ENCODE assay signal across 19 cellular contexts in genomic region chr11:74473382-74474201, GRCh38. TPM values are rescaled to one million over a fixed set of nuclear protein-coding genes. Genes with fewer than 3 reads are reported as not detected.
DNase-seq lines count a peak whose midpoint lies in the region; ATAC-seq, FAIRE-seq and TF ChIP-seq lines count a peak whose summit lies in the region.
"Had no signal": no experiment of that assay in that cellular context is flagged by ENCODE, and none has a peak within 500 bp of the region (broad histone marks: within the 10 kb centered on the region; RNA-seq: fewer than 3 reads in every experiment).

No MANE protein-coding gene starts in this region.

- H3K4me1 ChIP-seq in lung (ENCODE audit: control insufficient read depth in 2 of 2, insufficient read depth in 2 of 2, low read length in 2 of 2) (no peaks in the 10 kb centered on the region), SJCRH30 (no peaks in the 10 kb centered on the region)

- H3K27me3 ChIP-seq in lung (ENCODE audit: control insufficient read depth, insufficient read depth), result no peaks in the 10 kb centered on the region
- no peaks in the 10 kb centered on the region for H3K27me3 ChIP-seq in SJCRH30
- H3K27me3 ChIP-seq: MG63 had no signal

- no peak for TF ChIP-seq CTCF in CD14-positive monocyte (IDR thresholded peaks at IDR 0.05)
- TF ChIP-seq CTCF in lung (IDR thresholded peaks at IDR 0.05; ENCODE audit: control extremely low read depth, extremely low read depth), result no peak

- H3K9me3 Mint-ChIP-seq in CD14-positive monocyte, result peaks cover 0 to 5% (median 3%) of the 10 kb centered on the region in 7 donors
- H3K9me3 Mint-ChIP-seq in dendritic cell treated with granulocyte-macrophage colony-stimulating factor and Interleukin-4, amounts not matched to agents 40 ng/mL and 50 ng/mL, for 4 days, result no peaks in the 10 kb centered on the region
- H3K9me3 Mint-ChIP-seq: CD8-positive, alpha-beta memory T cell; HFFc6 had no signal

- H3K9me3 ChIP-seq in lung (ENCODE audit: control insufficient read depth in 2 of 2, insufficient read depth in 1 of 2, low read length in 1 of 2), result no peaks in the 10 kb centered on the region
- no peaks in the 10 kb centered on the region; the same call in 1 of the 2 replicates for H3K9me3 ChIP-seq in SJCRH30 (replicated peaks)
- H3K9me3 ChIP-seq: MG63 had no signal

- H3K27me3 Mint-ChIP-seq in CD14-positive monocyte (ENCODE audit: low read depth in 3 of 3), result peaks cover 0 to 6% (median 0%) of the 10 kb centered on the region in 3 donors
- H3K27me3 Mint-ChIP-seq in dendritic cell treated with granulocyte-macrophage colony-stimulating factor and Interleukin-4, amounts not matched to agents 40 ng/mL and 50 ng/mL, for 4 days, result no peaks in the 10 kb centered on the region

- DNase-seq in CD14-positive monocyte (ENCODE audit: low spot score), result no peak
- no peak for DNase-seq in GM12891 (ENCODE audit: insufficient read length, low spot score)
- no peak for DNase-seq in lung (ENCODE audit: low spot score)
- DNase-seq in SJCRH30, result no peak
- DNase-seq in frontal cortex (ENCODE audit: low spot score in 2 of 2), result no peak
- no peak for DNase-seq in kidney glomerular epithelial cell (lab: John Stamatoyannopoulos, UW)
- DNase-seq: CD8-positive, alpha-beta memory T cell; GF-D8; HFFc6; MG63; NCI-H1417 treated with DMSO at 0.1 percent for 48 hours; NCI-H2029 treated with DMSO at 0.1 percent for 48 hours; NCI-H510A had no signal

- 68 to 73% methylated on average over 10 of the region's 10 CpGs for WGBS in lung, 2 donors

- H3K4me3 ChIP-seq in lung (no peak overlapping the region), SJCRH30 (no peak overlapping the region)
- H3K4me3 ChIP-seq: MG63 had no signal

- no peak for TF ChIP-seq POLR2A in GM12891 (IDR thresholded peaks at IDR 0.05; ENCODE audit: low read depth, low read length)

- no peak for FAIRE-seq in GM12891 (lab: Jason Lieb, UNC)
- FAIRE-seq in frontal cortex (lab: Jason Lieb, UNC), result no peak

- intact Hi-C loops in CD14-positive monocyte (cut with micrococcal nuclease), result no loop called here
- intact Hi-C loops in dendritic cell treated with granulocyte-macrophage colony-stimulating factor and Interleukin-4, amounts not matched to agents 40 ng/mL and 50 ng/mL, for 4 days (cut with micrococcal nuclease), result no loop called here

- H3K36me3 ChIP-seq in lung (ENCODE audit: control insufficient read depth in 2 of 2, insufficient read depth in 2 of 2, low read length in 2 of 2) (no peaks in the 10 kb centered on the region), SJCRH30 (no peaks in the 10 kb centered on the region)
- H3K36me3 ChIP-seq: MG63 had no signal

- ATAC-seq in lung (ENCODE audit: insufficient read depth, low FRiP score) (peak; percentile 77), GM19463 (IDR thresholded peaks at IDR 0.05; ENCODE audit: unreplicated experiment) (no peak)

- H3K4me3 Mint-ChIP-seq in CD14-positive monocyte, result peak overlapping the region in 1 of 2 donors; percentile 39
- no peak overlapping the region for H3K4me3 Mint-ChIP-seq in dendritic cell treated with granulocyte-macrophage colony-stimulating factor and Interleukin-4, amounts not matched to agents 40 ng/mL and 50 ng/mL, for 4 days
- H3K4me3 Mint-ChIP-seq: B cell; CD8-positive, alpha-beta memory T cell; HFFc6 had no signal

- no peak overlapping the region for H3K27ac ChIP-seq in lung (ENCODE audit: low read depth in 1 of 2, low read length in 1 of 2)
- no peak overlapping the region for H3K27ac ChIP-seq in SJCRH30

- H3K27ac Mint-ChIP-seq in CD14-positive monocyte, result peak overlapping the region; percentile 66 to 88 (median 80)
- peak overlapping the region; percentile 42 for H3K27ac Mint-ChIP-seq in dendritic cell treated with granulocyte-macrophage colony-stimulating factor and Interleukin-4, amounts not matched to agents 40 ng/mL and 50 ng/mL, for 4 days
- H3K27ac Mint-ChIP-seq: B cell; CD8-positive, alpha-beta memory T cell; HFFc6 had no signal

- H3K4me1 Mint-ChIP-seq in CD14-positive monocyte, result peaks cover 52% of the 10 kb centered on the region
- H3K4me1 Mint-ChIP-seq in dendritic cell treated with granulocyte-macrophage colony-stimulating factor and Interleukin-4, amounts not matched to agents 40 ng/mL and 50 ng/mL, for 4 days (ENCODE audit: low read depth), result peaks cover 56% of the 10 kb centered on the region
- H3K4me1 Mint-ChIP-seq: B cell; CD8-positive, alpha-beta memory T cell had no signal

- no peaks in the 10 kb centered on the region for H3K36me3 Mint-ChIP-seq in CD14-positive monocyte
- H3K36me3 Mint-ChIP-seq in dendritic cell treated with granulocyte-macrophage colony-stimulating factor and Interleukin-4, amounts not matched to agents 40 ng/mL and 50 ng/mL, for 4 days (ENCODE audit: low read depth), result no peaks in the 10 kb centered on the region
- H3K36me3 Mint-ChIP-seq: CD8-positive, alpha-beta memory T cell had no signal

TF ChIP-seq in GM12891, 5 proteins besides CTCF, POLR2A, EP300 and RAD21:
- no peak for TF ChIP-seq PAX5 (IDR thresholded peaks at IDR 0.05; ENCODE audit: insufficient read depth, low read length, severe bottlenecking)
- TF ChIP-seq POLR2AphosphoS5 (IDR thresholded peaks at IDR 0.05; ENCODE audit: low read depth, low read length), result no peak
- peak; percentile 41; the same call in 1 of the 2 replicates for TF ChIP-seq SPI1 (IDR thresholded peaks at IDR 0.05; ENCODE audit: low read depth, low read length)
- no peak for TF ChIP-seq POU2F2 (IDR thresholded peaks at IDR 0.05; ENCODE audit: low read depth, low read length)

RNA-seq across cellular contexts. Expression of gene KCNE3, which starts 6.2 kb away (rescaled TPM):
- polyA plus RNA-seq in CD14-positive monocyte (10 to 100 TPM; 29.9 to 41.0 TPM), lung (10 to 100 TPM; 13.8 to 19.8 TPM)
- not detected for polyA plus RNA-seq in GM12891 (2012; ENCODE audit: low read depth, missing spikeins)
- total RNA-seq in lung (10 to 100 TPM; 10.8 to 14.9 TPM), frontal cortex (1.2 TPM)
- total RNA-seq in SJCRH30 (2014; rRNA removed; shearing (Covaris generic)), result not detected in 2 replicates
- total RNA-seq: B cell, H4, OCI-LY7, SK-MEL-5 had no signal
- polyA plus RNA-seq: CD8-positive, alpha-beta memory T cell had no signal

RNA-seq across cellular contexts. Expression of gene LIPT2, which starts 19.9 kb away (rescaled TPM):
- polyA plus RNA-seq in CD14-positive monocyte (1 to 10 TPM; 4.4 to 5.1 TPM), lung (1 to 10 TPM; 2.0 to 3.7 TPM)
- 2.2 TPM for polyA plus RNA-seq in GM12891 (2012; ENCODE audit: low read depth, missing spikeins)
- total RNA-seq in lung (1 to 10 TPM; 3.2 to 6.9 TPM), frontal cortex (2.9 TPM)
- 2.6 and 5.1 TPM in 2 replicates for total RNA-seq in SJCRH30 (2014; rRNA removed; shearing (Covaris generic))
